9 cellular contexts compared by ENCODE assay signal in the genomic region with DNA sequence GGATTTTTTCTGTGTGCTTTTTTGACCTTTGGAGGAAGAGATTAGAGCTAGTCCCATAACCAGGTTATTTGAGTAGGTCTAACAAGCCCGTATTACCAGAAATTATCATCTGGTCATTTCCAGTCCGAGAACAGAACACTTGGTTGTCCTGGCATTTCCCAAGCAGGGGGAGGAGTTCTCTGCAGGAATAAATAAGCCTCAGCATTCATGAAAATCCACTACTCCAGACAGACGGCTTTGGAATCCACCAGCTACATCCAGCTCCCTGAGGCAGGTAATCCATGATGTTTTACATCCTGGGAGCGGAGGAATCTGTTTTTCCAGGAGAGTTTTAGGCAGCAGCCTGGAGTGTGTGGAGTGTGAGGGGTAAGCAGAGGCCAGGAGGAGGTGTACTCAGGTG. TPM values are rescaled to one million over a fixed set of nuclear protein-coding genes. Genes with fewer than 3 reads are reported as not detected.
DNase-seq lines count a peak whose midpoint lies in the region; ATAC-seq and TF ChIP-seq lines count a peak whose summit lies in the region.
"Had no signal": no experiment of that assay in that cellular context is flagged by ENCODE, and none has a peak within 500 bp of the region (broad histone marks: within the 10 kb centered on the region; RNA-seq: fewer than 3 reads in every experiment).

Gene SERPINA3 (plus strand): TSS at position 218 of the 400 bp plus-strand sequence. CDS start 2,051 bp downstream, outside the sequence.

- H3K27ac Mint-ChIP-seq in chondrocyte (ENCODE audit: unreplicated experiment) = peak within 1 kb of the TSS; percentile 59

- TF ChIP-seq CTCF in AG10803 (conservative IDR thresholded peaks at IDR 0.05; ENCODE audit: low read length) (no peak), chondrocyte (IDR thresholded peaks at IDR 0.05) (no peak)

- peaks cover 29% of the 10 kb centered on the region for H3K4me1 Mint-ChIP-seq in chondrocyte (ENCODE audit: low read depth)

- peak; percentile 35 for DNase-seq in AG10803 (ENCODE audit: low read depth)
- no peak for DNase-seq in chondrocyte (ENCODE audit: low spot score)
- peak; percentile 12 for DNase-seq in left kidney (ENCODE audit: low read depth, low spot score)
- peak; percentile 78 for DNase-seq in renal cortical epithelial cell (ENCODE audit: low read depth)
- no peak for DNase-seq in NCI-H146 (lab: John Stamatoyannopoulos, UW)
- no peak for DNase-seq in HK-2 (ENCODE audit: unreplicated experiment)
- DNase-seq: AML-193 had no signal

- ATAC-seq in GM18868 (IDR thresholded peaks at IDR 0.05; ENCODE audit: unreplicated experiment) = no peak
- ATAC-seq in GM21576 (IDR thresholded peaks at IDR 0.05; ENCODE audit: unreplicated experiment) = no peak

- H3K4me3 ChIP-seq in AG10803 (ENCODE audit: low read length) = no peak within 1 kb of the TSS

- no peak within 1 kb of the TSS for H3K4me3 Mint-ChIP-seq in chondrocyte (ENCODE audit: unreplicated experiment)

- no peaks in the 10 kb centered on the region for H3K27me3 Mint-ChIP-seq in chondrocyte (ENCODE audit: low read depth)

- H3K36me3 Mint-ChIP-seq in chondrocyte (ENCODE audit: low read depth) = peaks cover 5% of the 10 kb centered on the region

- H3K9me3 Mint-ChIP-seq in chondrocyte (ENCODE audit: low read depth) = peaks cover 8% of the 10 kb centered on the region

RNA-seq across cellular contexts. Expression of gene SERPINA3, which starts in this region (rescaled TPM):
- total RNA-seq in chondrocyte = 3.6 to 4.6 TPM (median 3.9 TPM) in 3 replicates
- 6.1 and 46.4 TPM in 2 replicates for total RNA-seq in renal cortical epithelial cell

Comparison
In these comparisons a context has a peak if more than half of its experiments do, and no peak if none do; other contexts are left out.
1. DNase-seq: peak in AG10803 (single experiment), left kidney (single experiment) and renal cortical epithelial cell (single experiment); none in chondrocyte (single experiment), NCI-H146 (single experiment) and HK-2 (single experiment).